9 cellular contexts compared by ENCODE assay signal in genomic region chr4:36241771-36242170, GRCh38. TPM values are rescaled to one million over a fixed set of nuclear protein-coding genes. Genes with fewer than 3 reads are reported as not detected.
A peak's percentile ranks its signal among the peaks of the same experiment; 100 is the strongest.
DNase-seq lines count a peak whose midpoint lies in the region; ATAC-seq and TF ChIP-seq lines count a peak whose summit lies in the region.
"Had no signal": no experiment of that assay in that cellular context is flagged by ENCODE, and none has a peak within 500 bp of the region (broad histone marks: within the 10 kb centered on the region; RNA-seq: fewer than 3 reads in every experiment).

No MANE protein-coding gene starts in this region.

- H3K4me1 ChIP-seq in lower lobe of right lung: peaks cover 24% of the 10 kb centered on the region

- H3K36me3 Mint-ChIP-seq in activated T-cell treated with anti-CD3 and anti-CD28 coated beads, Interleukin-2, amount 50 U/mL, for 72 hours (ENCODE audit: insufficient read depth in 2 of 2): peaks cover 17 to 43% of the 10 kb centered on the region in 2 donors
- H3K36me3 Mint-ChIP-seq in T-helper 2 cell treated with Interferon-gamma antibody and Interleukin-4, amounts not matched to agents 5 μg/mL and 100 μg/mL, for 36 hours (ENCODE audit: low read depth): peaks cover 44% of the 10 kb centered on the region

- H3K9me3 Mint-ChIP-seq in activated T-cell treated with anti-CD3 and anti-CD28 coated beads, Interleukin-2, amount 50 U/mL, for 72 hours: peaks cover 4 to 5% of the 10 kb centered on the region in 2 donors
- peaks cover 16% of the 10 kb centered on the region for H3K9me3 Mint-ChIP-seq in T-helper 2 cell treated with Interferon-gamma antibody and Interleukin-4, amounts not matched to agents 5 μg/mL and 100 μg/mL, for 36 hours

- H3K4me1 Mint-ChIP-seq in activated T-cell treated with anti-CD3 and anti-CD28 coated beads, Interleukin-2, amount 50 U/mL, for 72 hours (ENCODE audit: low read depth): peaks cover 74% of the 10 kb centered on the region
- peaks cover 45% of the 10 kb centered on the region for H3K4me1 Mint-ChIP-seq in T-helper 2 cell treated with Interferon-gamma antibody and Interleukin-4, amounts not matched to agents 5 μg/mL and 100 μg/mL, for 36 hours (ENCODE audit: low read depth)

- H3K27ac ChIP-seq in lower lobe of right lung: peak overlapping the region; percentile 19

- no peaks in the 10 kb centered on the region for H3K27me3 Mint-ChIP-seq in activated T-cell treated with anti-CD3 and anti-CD28 coated beads, Interleukin-2, amount 50 U/mL, for 72 hours (ENCODE audit: low read depth)
- H3K27me3 Mint-ChIP-seq in T-helper 2 cell treated with Interferon-gamma antibody and Interleukin-4, amounts not matched to agents 5 μg/mL and 100 μg/mL, for 36 hours (ENCODE audit: low read depth): no peaks in the 10 kb centered on the region

- intact Hi-C loops in lower lobe of right lung (cut with DNase I) (no loop called here), posterior vena cava (cut with DNase I) (no loop called here)

- no peak for TF ChIP-seq CTCF in lower lobe of right lung (IDR thresholded peaks at IDR 0.05)

- H3K27ac Mint-ChIP-seq in activated T-cell treated with anti-CD3 and anti-CD28 coated beads, Interleukin-2, amount 50 U/mL, for 72 hours: peak overlapping the region; percentile 100
- peak overlapping the region; percentile 89 for H3K27ac Mint-ChIP-seq in T-helper 2 cell treated with Interferon-gamma antibody and Interleukin-4, amounts not matched to agents 5 μg/mL and 100 μg/mL, for 36 hours

- no peak for DNase-seq in activated T-cell treated with anti-CD3 and anti-CD28 coated beads, Interleukin-2, amount 50 U/mL, for 72 hours
- DNase-seq in activated T-cell treated with anti-CD3 and anti-CD28 coated beads, Interleukin-2, amount 50 U/mL, for 48 hours: no peak
- no peak for DNase-seq in T-helper 2 cell treated with Interferon-gamma antibody and Interleukin-4, amounts not matched to agents 5 μg/mL and 100 μg/mL, for 36 hours (ENCODE audit: low spot score)
- DNase-seq in lower lobe of right lung: no peak
- no peak for DNase-seq in stimulated activated naive CD4-positive, alpha-beta T cell treated with Interleukin-2 at 50 U/mL for 16 hours (lab: John Stamatoyannopoulos, UW)
- no peak for DNase-seq in posterior vena cava (ENCODE audit: low spot score)
- DNase-seq in stimulated activated CD4-positive, alpha-beta T cell treated with anti-CD3 and anti-CD28 coated beads, Interleukin-4, amount 100 ng/mL, for 24 hours: no peak

- H3K27me3 ChIP-seq in lower lobe of right lung (ENCODE audit: low read depth): no peaks in the 10 kb centered on the region

- H3K9me3 ChIP-seq in lower lobe of right lung: no peaks in the 10 kb centered on the region

- peak; percentile 17 to 18 for ATAC-seq in activated T-cell treated with anti-CD3 and anti-CD28 coated beads, Interleukin-2, amount 50 U/mL, for 72 hours (replicated peaks in 1 of 2)
- ATAC-seq in HG02884 (IDR thresholded peaks at IDR 0.05; ENCODE audit: unreplicated experiment): peak; percentile 49
- ATAC-seq in lower lobe of right lung: no peak

- H3K4me3 ChIP-seq in lower lobe of right lung: peak overlapping the region; percentile 70

- H3K4me3 Mint-ChIP-seq in activated T-cell treated with anti-CD3 and anti-CD28 coated beads, Interleukin-2, amount 50 U/mL, for 72 hours: peak overlapping the region; percentile 93 to 100
- peak overlapping the region; percentile 94 for H3K4me3 Mint-ChIP-seq in T-helper 2 cell treated with Interferon-gamma antibody and Interleukin-4, amounts not matched to agents 5 μg/mL and 100 μg/mL, for 36 hours

- no peaks in the 10 kb centered on the region for H3K36me3 ChIP-seq in lower lobe of right lung

RNA-seq across cellular contexts. Expression of gene ARAP2, which starts 2.5 kb away (rescaled TPM):
- 10 to 100 TPM; 70.8 to 96.5 TPM for total RNA-seq in activated T-cell treated with anti-CD3 and anti-CD28 coated beads, Interleukin-2, amount 50 U/mL, for 72 hours
- total RNA-seq in lower lobe of right lung (74.5 TPM), posterior vena cava (10 to 100 TPM; 10.1 to 12.8 TPM)

RNA-seq across cellular contexts. Expression of gene DTHD1, which starts 39.6 kb away (rescaled TPM):
- 10 to 100 TPM in 1 of 2 donors, 1 to 10 TPM in 1; 7.9 to 13.5 TPM for total RNA-seq in activated T-cell treated with anti-CD3 and anti-CD28 coated beads, Interleukin-2, amount 50 U/mL, for 72 hours
- 8.0 TPM for total RNA-seq in lower lobe of right lung
- total RNA-seq in posterior vena cava: under 1 TPM; 0.37 to 0.38 TPM
- total RNA-seq: pulmonary artery endothelial cell had no signal

Comparison
In these comparisons a context has a peak if more than half of its experiments do, and no peak if none do; other contexts are left out.
1. ATAC-seq: peak in activated T-cell treated with anti-CD3 and anti-CD28 coated beads, Interleukin-2, amount 50 U/mL, for 72 hours (2 of 2) and HG02884 (single experiment); none in lower lobe of right lung (0 of 2).